ENCODE assay signal across 17 cellular contexts in genomic region chr2:232997749-232998665, GRCh38. TPM values are rescaled to one million over a fixed set of nuclear protein-coding genes. Genes with fewer than 3 reads are reported as not detected.
"Had no signal": no experiment of that assay in that cellular context is flagged by ENCODE, and none has a peak within 500 bp of the region (broad histone marks: within the 10 kb centered on the region; RNA-seq: fewer than 3 reads in every experiment).

No MANE protein-coding gene starts in this region.

- H3K36me3 Mint-ChIP-seq: activated CD4-positive, alpha-beta memory T cell treated with anti-CD3 and anti-CD28 coated beads for 36 hours; activated naive CD8-positive, alpha-beta T cell treated with anti-CD3 and anti-CD28 coated beads for 36 hours; brain had no signal

- H3K4me3 Mint-ChIP-seq: activated CD4-positive, alpha-beta memory T cell treated with anti-CD3 and anti-CD28 coated beads for 36 hours; activated CD4-positive, alpha-beta T cell treated with anti-CD3 and anti-CD28 coated beads for 36 hours; activated naive CD8-positive, alpha-beta T cell treated with anti-CD3 and anti-CD28 coated beads for 36 hours; brain; endodermal cell; T-helper 17 cell had no signal

- H3K9me3 Mint-ChIP-seq: activated CD4-positive, alpha-beta memory T cell treated with anti-CD3 and anti-CD28 coated beads for 36 hours; activated naive CD8-positive, alpha-beta T cell treated with anti-CD3 and anti-CD28 coated beads for 36 hours; endodermal cell had no signal

- ATAC-seq: activated CD4-positive, alpha-beta T cell treated with anti-CD3 and anti-CD28 coated beads for 36 hours; left cardiac atrium; T-helper 17 cell had no signal

- H3K27ac ChIP-seq: SJCRH30 had no signal

- H3K27me3 ChIP-seq: SJCRH30 had no signal

- H3K27ac Mint-ChIP-seq: activated CD4-positive, alpha-beta memory T cell treated with anti-CD3 and anti-CD28 coated beads for 36 hours; activated CD4-positive, alpha-beta T cell treated with anti-CD3 and anti-CD28 coated beads for 36 hours; activated naive CD8-positive, alpha-beta T cell treated with anti-CD3 and anti-CD28 coated beads for 36 hours; endodermal cell; progenitor cell of endocrine pancreas had no signal

- H3K9me3 ChIP-seq: SJCRH30 had no signal

- H3K27me3 Mint-ChIP-seq: activated CD4-positive, alpha-beta T cell treated with anti-CD3 and anti-CD28 coated beads for 36 hours; activated naive CD8-positive, alpha-beta T cell treated with anti-CD3 and anti-CD28 coated beads for 36 hours; brain; progenitor cell of endocrine pancreas had no signal

- H3K4me1 ChIP-seq: SJCRH30 had no signal

- FAIRE-seq: frontal cortex had no signal

- H3K4me3 ChIP-seq: lung, SJCRH30 had no signal

- H3K4me1 Mint-ChIP-seq: activated CD4-positive, alpha-beta T cell treated with anti-CD3 and anti-CD28 coated beads for 36 hours; activated naive CD8-positive, alpha-beta T cell treated with anti-CD3 and anti-CD28 coated beads for 36 hours; endodermal cell had no signal

- H3K36me3 ChIP-seq: SJCRH30 had no signal

- DNase-seq: activated CD4-positive, alpha-beta memory T cell treated with anti-CD3 and anti-CD28 coated beads for 36 hours; activated CD4-positive, alpha-beta T cell treated with anti-CD3 and anti-CD28 coated beads for 36 hours; activated naive CD8-positive, alpha-beta T cell treated with anti-CD3 and anti-CD28 coated beads for 36 hours; amygdala; dermis blood vessel endothelial cell; left cardiac atrium; midbrain; right cardiac atrium; SJCRH30; T-helper 17 cell had no signal

RNA-seq across cellular contexts. Expression of gene NGEF, which starts 15.0 kb away (rescaled TPM):
- total RNA-seq: activated naive CD8-positive, alpha-beta T cell treated with anti-CD3 and anti-CD28 coated beads for 36 hours; SJCRH30; T-helper 17 cell had no signal

RNA-seq across cellular contexts. Expression of gene NEU2, which starts 34.5 kb away (rescaled TPM):
- total RNA-seq: activated CD4-positive, alpha-beta memory T cell treated with anti-CD3 and anti-CD28 coated beads for 36 hours; activated CD4-positive, alpha-beta T cell treated with anti-CD3 and anti-CD28 coated beads for 36 hours; activated naive CD8-positive, alpha-beta T cell treated with anti-CD3 and anti-CD28 coated beads for 36 hours; dermis blood vessel endothelial cell; endodermal cell; epithelial cell of proximal tubule; frontal cortex; left cardiac atrium; lung; progenitor cell of endocrine pancreas; right cardiac atrium; SJCRH30; T-helper 17 cell had no signal
- polyA plus RNA-seq: lung, right cardiac atrium, thymus had no signal
